Comparison of ENCODE assay signal across 1 cellular context in genomic region chr1:120176092-120176855, GRCh38.
TF ChIP-seq lines count a peak whose summit lies in the region.

SEC22B (minus strand) TSS chr1:120176520; CDS start chr1:120176381, 139 bp downstream.

TF ChIP-seq in K562, 482 proteins besides CTCF, POLR2A, EP300 and RAD21 (continued from another document):
- TF ChIP-seq, protein P1, sequence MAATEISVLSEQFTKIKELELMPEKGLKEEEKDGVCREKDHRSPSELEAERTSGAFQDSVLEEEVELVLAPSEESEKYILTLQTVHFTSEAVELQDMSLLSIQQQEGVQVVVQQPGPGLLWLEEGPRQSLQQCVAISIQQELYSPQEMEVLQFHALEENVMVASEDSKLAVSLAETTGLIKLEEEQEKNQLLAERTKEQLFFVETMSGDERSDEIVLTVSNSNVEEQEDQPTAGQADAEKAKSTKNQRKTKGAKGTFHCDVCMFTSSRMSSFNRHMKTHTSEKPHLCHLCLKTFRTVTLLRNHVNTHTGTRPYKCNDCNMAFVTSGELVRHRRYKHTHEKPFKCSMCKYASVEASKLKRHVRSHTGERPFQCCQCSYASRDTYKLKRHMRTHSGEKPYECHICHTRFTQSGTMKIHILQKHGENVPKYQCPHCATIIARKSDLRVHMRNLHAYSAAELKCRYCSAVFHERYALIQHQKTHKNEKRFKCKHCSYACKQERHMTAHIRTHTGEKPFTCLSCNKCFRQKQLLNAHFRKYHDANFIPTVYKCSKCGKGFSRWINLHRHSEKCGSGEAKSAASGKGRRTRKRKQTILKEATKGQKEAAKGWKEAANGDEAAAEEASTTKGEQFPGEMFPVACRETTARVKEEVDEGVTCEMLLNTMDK (IDR thresholded peaks at IDR 0.05; ENCODE audit: borderline replicate concordance, insufficient read depth, low read depth, low read length, poor library complexity, severe bottlenecking), result no peak
- TF ChIP-seq SETDB1 (IDR thresholded peaks at IDR 0.05; ENCODE audit: low read length) (peak; percentile 90), SIN3B (IDR thresholded peaks at IDR 0.05; ENCODE audit: low read depth) (peak; percentile 87), CCNT2 (IDR thresholded peaks at IDR 0.05; ENCODE audit: borderline replicate concordance, extremely low read depth, insufficient read length, low read depth, low read length) (no peak), MED1 (CRISPR knock-in tag; IDR thresholded peaks at IDR 0.05; ENCODE audit: borderline replicate concordance) (no peak), ZNF140 (CRISPR knock-in tag; IDR thresholded peaks at IDR 0.05) (no peak), NR4A1 (CRISPR knock-in tag; IDR thresholded peaks at IDR 0.05) (no peak), NR4A1 (tag; IDR thresholded peaks at IDR 0.05) (peak; percentile 59; the same call in 1 of the 2 replicates), ILK (tag; IDR thresholded peaks at IDR 0.05; ENCODE audit: borderline replicate concordance, low read depth) (no peak), ZNF324 (CRISPR knock-in tag; IDR thresholded peaks at IDR 0.05) (no peak), KLF6 (CRISPR knock-in tag; IDR thresholded peaks at IDR 0.05; ENCODE audit: borderline replicate concordance) (peak; percentile 35; the same call in 1 of the 2 replicates), REST (CRISPR knock-in tag; IDR thresholded peaks at IDR 0.05; ENCODE audit: low read depth) (0 out of 2 replicates have a peak, but pooled peaks have one; percentile 24), CC2D1A (IDR thresholded peaks at IDR 0.05) (peak; percentile 99), PHF20 (IDR thresholded peaks at IDR 0.05; ENCODE audit: partially characterized antibody) (peak; percentile 96), TBP (optimal IDR thresholded peaks at IDR 0.05; ENCODE audit: low read depth, low read length) (peak; percentile 95), BRCA1 (IDR thresholded peaks at IDR 0.05) (no peak), BRCA1 (CRISPR knock-in tag; IDR thresholded peaks at IDR 0.05) (no peak), RBM25 (IDR thresholded peaks at IDR 0.05; ENCODE audit: low read depth, low read length, severe bottlenecking) (no peak), MAFK (IDR thresholded peaks at IDR 0.05; ENCODE audit: low read length) (peak; percentile 66), UBTF (IDR thresholded peaks at IDR 0.05; ENCODE audit: borderline replicate concordance in 1 of 2, low read depth in 2 of 2, low read length in 2 of 2) (peak; percentile 63 to 84; a peak in 3 of 4 replicates), SIN3A (IDR thresholded peaks at IDR 0.05; ENCODE audit: borderline replicate concordance in 2 of 2, control insufficient read depth in 1 of 2, low read depth in 2 of 2, low read length in 2 of 2) (peak; percentile 94 to 97), CEBPZ (IDR thresholded peaks at IDR 0.05; ENCODE audit: borderline replicate concordance, low read depth, low read length) (no peak), KAT2B (IDR thresholded peaks at IDR 0.05; ENCODE audit: low read depth, low read length) (no peak), KAT8 (IDR thresholded peaks at IDR 0.05; ENCODE audit: low read depth) (no peak), ZNF239 (CRISPR knock-in tag; IDR thresholded peaks at IDR 0.05) (peak; percentile 64), ZNF583 (CRISPR knock-in tag; IDR thresholded peaks at IDR 0.05) (0 out of 2 replicates have a peak, but pooled peaks have one; percentile 42), POLR2AphosphoS2 (IDR thresholded peaks at IDR 0.05; ENCODE audit: low read length) (peak; percentile 44; the same call in 1 of the 2 replicates), EZH2 (IDR thresholded peaks at IDR 0.05; ENCODE audit: borderline replicate concordance, low read depth, low read length) (no peak), ZNF830 (CRISPR knock-in tag; IDR thresholded peaks at IDR 0.05) (no peak), TAF9B (IDR thresholded peaks at IDR 0.05; ENCODE audit: partially characterized antibody) (peak; percentile 96), ZEB2 (IDR thresholded peaks at IDR 0.05) (peak; percentile 99), SMARCA5 (IDR thresholded peaks at IDR 0.05) (no peak), PCBP2 (IDR thresholded peaks at IDR 0.05; ENCODE audit: low read depth, low read length, poor library complexity, severe bottlenecking) (no peak), ZNF76 (CRISPR knock-in tag; IDR thresholded peaks at IDR 0.05; ENCODE audit: borderline replicate concordance) (no peak), HOMEZ (CRISPR knock-in tag; IDR thresholded peaks at IDR 0.05) (peak; percentile 96; the same call in 1 of the 2 replicates), KDM2B (CRISPR knock-in tag; IDR thresholded peaks at IDR 0.05) (no peak), CBX3 (IDR thresholded peaks at IDR 0.05; ENCODE audit: borderline replicate concordance in 1 of 2, low read length in 2 of 2) (peak in 1 of 2 experiments; percentile 100; a peak in 2 of 3 replicates), DMBX1 (CRISPR knock-in tag; IDR thresholded peaks at IDR 0.05; ENCODE audit: borderline replicate concordance) (peak; percentile 67; the same call in 1 of the 2 replicates), FOS (IDR thresholded peaks at IDR 0.05; ENCODE audit: extremely low read depth, insufficient read length) (no peak), NONO (IDR thresholded peaks at IDR 0.05; ENCODE audit: low read depth in 2 of 2, low read length in 1 of 2) (0 out of 4 replicates have a peak, but pooled peaks of 1 of the 2 experiments have one; percentile 32), NFE2 (IDR thresholded peaks at IDR 0.05; ENCODE audit: low read depth) (peak; percentile 49; the same call in 1 of the 2 replicates), GTF2E2 (tag; IDR thresholded peaks at IDR 0.05) (peak; percentile 95), BHLHE40 (IDR thresholded peaks at IDR 0.05; ENCODE audit: low read length) (peak; percentile 47; the same call in 1 of the 2 replicates), ZNF263 (CRISPR knock-in tag; IDR thresholded peaks at IDR 0.05; ENCODE audit: borderline replicate concordance) (no peak; the same call in 1 of the 2 replicates)
- TF ChIP-seq, protein P2, sequence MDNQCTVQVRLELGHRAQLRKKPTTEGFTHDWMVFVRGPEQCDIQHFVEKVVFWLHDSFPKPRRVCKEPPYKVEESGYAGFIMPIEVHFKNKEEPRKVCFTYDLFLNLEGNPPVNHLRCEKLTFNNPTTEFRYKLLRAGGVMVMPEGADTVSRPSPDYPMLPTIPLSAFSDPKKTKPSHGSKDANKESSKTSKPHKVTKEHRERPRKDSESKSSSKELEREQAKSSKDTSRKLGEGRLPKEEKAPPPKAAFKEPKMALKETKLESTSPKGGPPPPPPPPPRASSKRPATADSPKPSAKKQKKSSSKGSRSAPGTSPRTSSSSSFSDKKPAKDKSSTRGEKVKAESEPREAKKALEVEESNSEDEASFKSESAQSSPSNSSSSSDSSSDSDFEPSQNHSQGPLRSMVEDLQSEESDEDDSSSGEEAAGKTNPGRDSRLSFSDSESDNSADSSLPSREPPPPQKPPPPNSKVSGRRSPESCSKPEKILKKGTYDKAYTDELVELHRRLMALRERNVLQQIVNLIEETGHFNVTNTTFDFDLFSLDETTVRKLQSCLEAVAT (IDR thresholded peaks at IDR 0.05), result peak; percentile 33 to 71; a peak in 3 of 4 replicates
- TF ChIP-seq, protein P3, sequence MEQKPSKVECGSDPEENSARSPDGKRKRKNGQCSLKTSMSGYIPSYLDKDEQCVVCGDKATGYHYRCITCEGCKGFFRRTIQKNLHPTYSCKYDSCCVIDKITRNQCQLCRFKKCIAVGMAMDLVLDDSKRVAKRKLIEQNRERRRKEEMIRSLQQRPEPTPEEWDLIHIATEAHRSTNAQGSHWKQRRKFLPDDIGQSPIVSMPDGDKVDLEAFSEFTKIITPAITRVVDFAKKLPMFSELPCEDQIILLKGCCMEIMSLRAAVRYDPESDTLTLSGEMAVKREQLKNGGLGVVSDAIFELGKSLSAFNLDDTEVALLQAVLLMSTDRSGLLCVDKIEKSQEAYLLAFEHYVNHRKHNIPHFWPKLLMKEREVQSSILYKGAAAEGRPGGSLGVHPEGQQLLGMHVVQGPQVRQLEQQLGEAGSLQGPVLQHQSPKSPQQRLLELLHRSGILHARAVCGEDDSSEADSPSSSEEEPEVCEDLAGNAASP (IDR thresholded peaks at IDR 0.05), result no peak
- TF ChIP-seq, protein P4, sequence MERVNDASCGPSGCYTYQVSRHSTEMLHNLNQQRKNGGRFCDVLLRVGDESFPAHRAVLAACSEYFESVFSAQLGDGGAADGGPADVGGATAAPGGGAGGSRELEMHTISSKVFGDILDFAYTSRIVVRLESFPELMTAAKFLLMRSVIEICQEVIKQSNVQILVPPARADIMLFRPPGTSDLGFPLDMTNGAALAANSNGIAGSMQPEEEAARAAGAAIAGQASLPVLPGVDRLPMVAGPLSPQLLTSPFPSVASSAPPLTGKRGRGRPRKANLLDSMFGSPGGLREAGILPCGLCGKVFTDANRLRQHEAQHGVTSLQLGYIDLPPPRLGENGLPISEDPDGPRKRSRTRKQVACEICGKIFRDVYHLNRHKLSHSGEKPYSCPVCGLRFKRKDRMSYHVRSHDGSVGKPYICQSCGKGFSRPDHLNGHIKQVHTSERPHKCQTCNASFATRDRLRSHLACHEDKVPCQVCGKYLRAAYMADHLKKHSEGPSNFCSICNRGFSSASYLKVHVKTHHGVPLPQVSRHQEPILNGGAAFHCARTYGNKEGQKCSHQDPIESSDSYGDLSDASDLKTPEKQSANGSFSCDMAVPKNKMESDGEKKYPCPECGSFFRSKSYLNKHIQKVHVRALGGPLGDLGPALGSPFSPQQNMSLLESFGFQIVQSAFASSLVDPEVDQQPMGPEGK (CRISPR knock-in tag; IDR thresholded peaks at IDR 0.05; ENCODE audit: borderline replicate concordance), result no peak
